In genomic region chr1:29237906-29238600, GRCh38 we compare ENCODE assay signal across 10 cellular contexts. TPM values are rescaled to one million over a fixed set of nuclear protein-coding genes. Genes with fewer than 3 reads are reported as not detected.
DNase-seq lines count a peak whose midpoint lies in the region; ATAC-seq, FAIRE-seq and TF ChIP-seq lines count a peak whose summit lies in the region.
"Had no signal": no experiment of that assay in that cellular context is flagged by ENCODE, and none has a peak within 500 bp of the region (broad histone marks: within the 10 kb centered on the region; RNA-seq: fewer than 3 reads in every experiment).

No MANE protein-coding gene starts in this region.

- H3K36me3 ChIP-seq in esophagus muscularis mucosa = no peaks in the 10 kb centered on the region

- H3K36me3 Mint-ChIP-seq in T-helper 17 cell (ENCODE audit: low read depth) = peaks cover 6% of the 10 kb centered on the region
- H3K36me3 Mint-ChIP-seq in naive thymus-derived CD8-positive, alpha-beta T cell = peaks cover 0 to 7% (median 0%) of the 10 kb centered on the region in 3 donors

- H3K27me3 Mint-ChIP-seq in T-helper 17 cell = peaks cover 67% of the 10 kb centered on the region
- H3K27me3 Mint-ChIP-seq in naive thymus-derived CD8-positive, alpha-beta T cell = peaks cover 34 to 60% (median 43%) of the 10 kb centered on the region in 5 donors

- TF ChIP-seq CTCF in esophagus muscularis mucosa (IDR thresholded peaks at IDR 0.05) = no peak

- TF ChIP-seq POLR2A in esophagus muscularis mucosa (IDR thresholded peaks at IDR 0.05; ENCODE audit: low read depth) = no peak
- TF ChIP-seq POLR2A in H54 (IDR thresholded peaks at IDR 0.05; ENCODE audit: low read depth, low read length) = no peak

- peak; percentile 78 for DNase-seq in DMS 273 (lab: John Stamatoyannopoulos, UW; ENCODE audit: unreplicated experiment)
- no peak for DNase-seq in DMS 273 treated with DMSO at 0.1 percent for 48 hours (lab: John Stamatoyannopoulos, UW)
- DNase-seq in T-helper 17 cell = no peak
- no peak for DNase-seq in esophagus muscularis mucosa (ENCODE audit: extremely low spot score)
- DNase-seq in naive thymus-derived CD8-positive, alpha-beta T cell = peak in 1 of 10 donors; percentile 60
- no peak for DNase-seq in cortex of kidney (lab: John Stamatoyannopoulos, UW)
- no peak for DNase-seq in H54 (ENCODE audit: insufficient read length, low spot score)

- no peaks in the 10 kb centered on the region for H3K9me3 Mint-ChIP-seq in naive thymus-derived CD8-positive, alpha-beta T cell

- H3K4me1 ChIP-seq in esophagus muscularis mucosa = peaks cover 6 to 27% (median 25%) of the 10 kb centered on the region in 4 donors

- FAIRE-seq in H54 (lab: Jason Lieb, UNC) = no peak
- FAIRE-seq: A204.1, TTC549 had no signal

- H3K4me3 ChIP-seq in esophagus muscularis mucosa = peak overlapping the region; percentile 54 to 92 (median 70)

- peak overlapping the region; percentile 58 to 80 (median 70) for H3K27ac ChIP-seq in esophagus muscularis mucosa (replicated peaks in 1 of 4)

- H3K27ac Mint-ChIP-seq in T-helper 17 cell = no peak overlapping the region
- no peak overlapping the region for H3K27ac Mint-ChIP-seq in naive thymus-derived CD8-positive, alpha-beta T cell

- H3K4me1 Mint-ChIP-seq in T-helper 17 cell = peaks cover 13% of the 10 kb centered on the region
- H3K4me1 Mint-ChIP-seq in naive thymus-derived CD8-positive, alpha-beta T cell = peaks cover 10 to 20% (median 18%) of the 10 kb centered on the region in 4 donors

- ATAC-seq in T-helper 17 cell (no peak), HG03442 (IDR thresholded peaks at IDR 0.05; ENCODE audit: unreplicated experiment) (no peak)
- peak in 1 of 2 donors; percentile 6 for ATAC-seq in naive thymus-derived CD8-positive, alpha-beta T cell

- TF ChIP-seq EP300 in esophagus muscularis mucosa (IDR thresholded peaks at IDR 0.05) = no peak

- intact Hi-C loops in esophagus muscularis mucosa (cut with DNase I) = loop anchor here (2.0 to 10.0 kb wide), 7 partner anchors 554 to 1547 kb away; no protein-coding TSS in a partner anchor

- H3K4me3 Mint-ChIP-seq in T-helper 17 cell = peak overlapping the region; percentile 91
- peak overlapping the region; percentile 61 to 85 (median 81) for H3K4me3 Mint-ChIP-seq in naive thymus-derived CD8-positive, alpha-beta T cell

- peaks cover 0 to 16% (median 0%) of the 10 kb centered on the region in 4 donors for H3K27me3 ChIP-seq in esophagus muscularis mucosa

- H3K9me3 ChIP-seq in T-helper 17 cell (ENCODE audit: control insufficient read depth, low read length, poor library complexity, severe bottlenecking) (no peaks in the 10 kb centered on the region), esophagus muscularis mucosa (no peaks in the 10 kb centered on the region)

- WGBS in esophagus muscularis mucosa = 14% methylated on average over 28 of the region's 84 CpGs

- POLR2A ChIA-PET in naive thymus-derived CD8-positive, alpha-beta T cell (lab: Charles Lee) = no interaction called here

RNA-seq across cellular contexts. Expression of gene PTPRU, which starts 1.7 kb away (rescaled TPM):
- not detected for total RNA-seq in T-helper 17 cell
- 10 to 100 TPM; 19.5 to 32.7 (median 27.5) TPM for total RNA-seq in esophagus muscularis mucosa
- total RNA-seq in naive thymus-derived CD8-positive, alpha-beta T cell = not detected
- polyA plus RNA-seq in naive thymus-derived CD8-positive, alpha-beta T cell = under 1 TPM in 1 of 3 donors, not detected in 2; 0.54 TPM

RNA-seq across cellular contexts. Expression of gene MECR, which starts 7.3 kb away (rescaled TPM):
- total RNA-seq in T-helper 17 cell = 1 to 10 TPM; 7.6 to 8.0 TPM
- total RNA-seq in esophagus muscularis mucosa = 10 to 100 TPM; 15.4 to 20.2 (median 18.6) TPM
- 10 to 100 TPM; 23.3 to 25.8 TPM for total RNA-seq in naive thymus-derived CD8-positive, alpha-beta T cell
- polyA plus RNA-seq in naive thymus-derived CD8-positive, alpha-beta T cell = 10 to 100 TPM; 17.9 to 24.1 (median 20.4) TPM

RNA-seq across cellular contexts. Expression of gene SRSF4, which starts 56.4 kb away (rescaled TPM):
- 100 to 1,000 TPM in 1 of 2 donors, 10 to 100 TPM in 1; 88.8 to 103 TPM for total RNA-seq in T-helper 17 cell
- 100 to 1,000 TPM in 2 of 4 donors, 10 to 100 TPM in 2; 90.3 to 113 (median 98.3) TPM for total RNA-seq in esophagus muscularis mucosa
- 10 to 100 TPM; 83.3 to 85.8 TPM for total RNA-seq in naive thymus-derived CD8-positive, alpha-beta T cell
- polyA plus RNA-seq in naive thymus-derived CD8-positive, alpha-beta T cell = 100 to 1,000 TPM in 1 of 3 donors, 10 to 100 TPM in 2; 73.2 to 104 (median 81.5) TPM

Comparison
In these comparisons a context has a peak if more than half of its experiments do, and no peak if none do; other contexts are left out.
1. RNA of gene PTPRU, which starts 1.7 kb away (total RNA-seq): 19.5 to 32.7 TPM in esophagus muscularis mucosa; not detected in naive thymus-derived CD8-positive, alpha-beta T cell and not detected in T-helper 17 cell; every median in the first group is over 10 times any median in the second.